Comparison of ENCODE assay signal across 8 cellular contexts in genomic region chr22:36425977-36426523, GRCh38. TPM values are rescaled to one million over a fixed set of nuclear protein-coding genes. Genes with fewer than 3 reads are reported as not detected.
A peak's percentile ranks its signal among the peaks of the same experiment; 100 is the strongest.
DNase-seq lines count a peak whose midpoint lies in the region; ATAC-seq and TF ChIP-seq lines count a peak whose summit lies in the region.

No MANE protein-coding gene starts in this region.

- in situ Hi-C loops in SK-MEL-5 (cut with HindIII; ENCODE audit: low pct_unique_long_range_greater_than_20kb, low sequenced_read_pairs) = no loop called here

- H3K4me3 Mint-ChIP-seq in activated CD4-positive, alpha-beta memory T cell treated with anti-CD3 and anti-CD28 coated beads for 36 hours = no peak overlapping the region
- no peak overlapping the region for H3K4me3 Mint-ChIP-seq in activated CD4-positive, alpha-beta memory T cell treated with anti-CD3 and anti-CD28 coated beads, Interleukin-2, amount 10 ng/mL, durations not matched to agents 7 days and 5 days

- ATAC-seq in heart right ventricle = peak; percentile 80 to 91 (median 84)

- DNase-seq in activated CD4-positive, alpha-beta memory T cell treated with anti-CD3 and anti-CD28 coated beads for 36 hours = no peak
- no peak for DNase-seq in activated CD4-positive, alpha-beta memory T cell treated with anti-CD3 and anti-CD28 coated beads, Interleukin-2, amount 10 ng/mL, durations not matched to agents 7 days and 5 days
- peak; percentile 51 for DNase-seq in SK-MEL-5 (ENCODE audit: low read depth, low spot score)
- peak; percentile 76 to 83 for DNase-seq in heart right ventricle
- DNase-seq in spleen = peak; percentile 85
- DNase-seq in iPS-NIHi11 (ENCODE audit: low spot score) = no peak
- DNase-seq in Ammon's horn (ENCODE audit: low spot score) = no peak
- no peak for DNase-seq in NCI-H128 (lab: John Stamatoyannopoulos, UW; ENCODE audit: unreplicated experiment)

- H3K27ac ChIP-seq in heart right ventricle (peak overlapping the region in 9 of 10 donors; percentile 11 to 79 (median 63)), spleen (peak overlapping the region in 7 of 8 donors; percentile 56 to 73 (median 65))

- peaks cover 24% of the 10 kb centered on the region for H3K4me1 Mint-ChIP-seq in activated CD4-positive, alpha-beta memory T cell treated with anti-CD3 and anti-CD28 coated beads for 36 hours (ENCODE audit: low read depth)
- H3K4me1 Mint-ChIP-seq in activated CD4-positive, alpha-beta memory T cell treated with anti-CD3 and anti-CD28 coated beads, Interleukin-2, amount 10 ng/mL, durations not matched to agents 7 days and 5 days = peaks cover 25% of the 10 kb centered on the region

- H3K9me3 Mint-ChIP-seq in activated CD4-positive, alpha-beta memory T cell treated with anti-CD3 and anti-CD28 coated beads for 36 hours = no peaks in the 10 kb centered on the region
- no peaks in the 10 kb centered on the region for H3K9me3 Mint-ChIP-seq in activated CD4-positive, alpha-beta memory T cell treated with anti-CD3 and anti-CD28 coated beads, Interleukin-2, amount 10 ng/mL, durations not matched to agents 7 days and 5 days

- H3K27ac Mint-ChIP-seq in activated CD4-positive, alpha-beta memory T cell treated with anti-CD3 and anti-CD28 coated beads for 36 hours = peak overlapping the region; percentile 24
- H3K27ac Mint-ChIP-seq in activated CD4-positive, alpha-beta memory T cell treated with anti-CD3 and anti-CD28 coated beads, Interleukin-2, amount 10 ng/mL, durations not matched to agents 7 days and 5 days = no peak overlapping the region

- H3K27me3 ChIP-seq in heart right ventricle (no peaks in the 10 kb centered on the region), spleen (replicated peaks in 1 of 7) (no peaks in the 10 kb centered on the region)

- H3K9me3 ChIP-seq in heart right ventricle (no peaks in the 10 kb centered on the region), spleen (no peaks in the 10 kb centered on the region)

- POLR2A ChIA-PET in activated CD4-positive, alpha-beta memory T cell treated with anti-CD3 and anti-CD28 coated beads for 36 hours (lab: Charles Lee) = no interaction called here
- POLR2A ChIA-PET in activated CD4-positive, alpha-beta memory T cell treated with anti-CD3 and anti-CD28 coated beads, Interleukin-2, amount 10 ng/mL, durations not matched to agents 7 days and 5 days (lab: Charles Lee) = interaction anchor here (1.3 kb wide), 1 partner anchor 10 kb away, joined by 3 read pairs; no protein-coding TSS in a partner anchor

- CTCF ChIA-PET in activated CD4-positive, alpha-beta memory T cell treated with anti-CD3 and anti-CD28 coated beads for 36 hours (lab: Charles Lee) = no interaction called here
- CTCF ChIA-PET in activated CD4-positive, alpha-beta memory T cell treated with anti-CD3 and anti-CD28 coated beads, Interleukin-2, amount 10 ng/mL, durations not matched to agents 7 days and 5 days (lab: Charles Lee) = no interaction called here

- TF ChIP-seq CTCF in heart right ventricle (IDR thresholded peaks at IDR 0.05) (peak in 1 of 9 donors; percentile 11), spleen (IDR thresholded peaks at IDR 0.05 in 8 of 11, conservative IDR thresholded peaks at IDR 0.05 in 3 of 11) (peak in 6 of 11 experiments; percentile 15 to 50 (median 46))

- intact Hi-C loops in activated CD4-positive, alpha-beta memory T cell treated with anti-CD3 and anti-CD28 coated beads for 36 hours (cut with micrococcal nuclease) = no loop called here
- intact Hi-C loops in heart right ventricle (cut with DNase I) (no loop called here), spleen (cut with DNase I; ENCODE audit: low total_unique reads) (no loop called here)

- 45 to 61% methylated on average over 2 of the region's 2 CpGs for WGBS in heart right ventricle, 2 donors
- 26 to 55% (median 37%) methylated on average over 2 of the region's 2 CpGs for WGBS in spleen, 5 donors

- H3K27me3 Mint-ChIP-seq in activated CD4-positive, alpha-beta memory T cell treated with anti-CD3 and anti-CD28 coated beads for 36 hours = no peaks in the 10 kb centered on the region
- no peaks in the 10 kb centered on the region for H3K27me3 Mint-ChIP-seq in activated CD4-positive, alpha-beta memory T cell treated with anti-CD3 and anti-CD28 coated beads, Interleukin-2, amount 10 ng/mL, durations not matched to agents 7 days and 5 days

- H3K4me1 ChIP-seq in heart right ventricle = peaks cover 0 to 54% (median 17%) of the 10 kb centered on the region in 9 donors
- peaks cover 10 to 59% (median 30%) of the 10 kb centered on the region in 6 donors for H3K4me1 ChIP-seq in spleen

- H3K4me3 ChIP-seq in heart right ventricle (no peak overlapping the region), spleen (no peak overlapping the region)

- H3K36me3 Mint-ChIP-seq in activated CD4-positive, alpha-beta memory T cell treated with anti-CD3 and anti-CD28 coated beads for 36 hours = no peaks in the 10 kb centered on the region
- no peaks in the 10 kb centered on the region for H3K36me3 Mint-ChIP-seq in activated CD4-positive, alpha-beta memory T cell treated with anti-CD3 and anti-CD28 coated beads, Interleukin-2, amount 10 ng/mL, durations not matched to agents 7 days and 5 days (ENCODE audit: low read depth)

- H3K36me3 ChIP-seq in heart right ventricle (no peaks in the 10 kb centered on the region), spleen (no peaks in the 10 kb centered on the region)

- TF ChIP-seq POLR2A in spleen (IDR thresholded peaks at IDR 0.05) = no peak

RNA-seq across cellular contexts. Expression of gene MYH9, which starts 38.3 kb away (rescaled TPM):
- total RNA-seq in activated CD4-positive, alpha-beta memory T cell treated with anti-CD3 and anti-CD28 coated beads for 36 hours = 100 to 1,000 TPM; 712 to 720 TPM
- 100 to 1,000 TPM; 840 to 865 TPM for total RNA-seq in activated CD4-positive, alpha-beta memory T cell treated with anti-CD3 and anti-CD28 coated beads, Interleukin-2, amount 10 ng/mL, durations not matched to agents 7 days and 5 days
- total RNA-seq in SK-MEL-5 (2014; rRNA removed; shearing (Covaris generic)) = 69.7 and 99.6 TPM in 2 replicates
- 124 and 171 TPM in 2 replicates for polyA plus RNA-seq in SK-MEL-5 (2015; cell fraction: cytosol; rRNA removed)
- 34.3 and 43.3 TPM in 2 replicates for polyA plus RNA-seq in SK-MEL-5 (2015; cell fraction: nucleus; rRNA removed)
- 100 to 1,000 TPM; 132 to 345 (median 189) TPM for total RNA-seq in heart right ventricle
- 100 to 1,000 TPM; 134 to 243 TPM for polyA plus RNA-seq in heart right ventricle
- total RNA-seq in spleen = 1,000 to 10,000 TPM in 4 of 7 donors, 100 to 1,000 TPM in 3; 575 to 1,376 (median 1,013) TPM
- polyA plus RNA-seq in spleen = 100 to 1,000 TPM in 1 of 3 donors, 10 to 100 TPM in 2; 59.8 to 166 (median 71.1) TPM

RNA-seq across cellular contexts. Expression of gene TXN2, which starts 55.4 kb away (rescaled TPM):
- 10 to 100 TPM; 94.3 to 97.0 TPM for total RNA-seq in activated CD4-positive, alpha-beta memory T cell treated with anti-CD3 and anti-CD28 coated beads for 36 hours
- 10 to 100 TPM; 72.3 to 73.2 TPM for total RNA-seq in activated CD4-positive, alpha-beta memory T cell treated with anti-CD3 and anti-CD28 coated beads, Interleukin-2, amount 10 ng/mL, durations not matched to agents 7 days and 5 days
- total RNA-seq in SK-MEL-5 (2014; rRNA removed; shearing (Covaris generic)) = 26.9 and 37.1 TPM in 2 replicates
- polyA plus RNA-seq in SK-MEL-5 (2015; cell fraction: cytosol; rRNA removed) = 121 and 159 TPM in 2 replicates
- polyA plus RNA-seq in SK-MEL-5 (2015; cell fraction: nucleus; rRNA removed) = 63.3 and 70.3 TPM in 2 replicates
- total RNA-seq in heart right ventricle (100 to 1,000 TPM; 107 to 142 (median 122) TPM), spleen (10 to 100 TPM; 52.6 to 87.1 (median 64.6) TPM)
- polyA plus RNA-seq in heart right ventricle (100 to 1,000 TPM; 103 to 155 TPM), spleen (100 to 1,000 TPM in 1 of 3 donors, 10 to 100 TPM in 2; 70.5 to 105 (median 90.1) TPM)

Comparison
In these comparisons a context has a peak if more than half of its experiments do, and no peak if none do; other contexts are left out.
1. DNase-seq: peak in SK-MEL-5 (single experiment), heart right ventricle (2 of 2) and spleen (single experiment); none in activated CD4-positive, alpha-beta memory T cell treated with anti-CD3 and anti-CD28 coated beads for 36 hours (single experiment), activated CD4-positive, alpha-beta memory T cell treated with anti-CD3 and anti-CD28 coated beads, Interleukin-2, amount 10 ng/mL, durations not matched to agents 7 days and 5 days (single experiment), iPS-NIHi11 (single experiment), Ammon's horn (single experiment) and NCI-H128 (single experiment).